ENCODE assay signal across 10 cellular contexts in genomic region chr18:9741821-9742541, GRCh38. TPM values are rescaled to one million over a fixed set of nuclear protein-coding genes. Genes with fewer than 3 reads are reported as not detected.
A peak's percentile ranks its signal among the peaks of the same experiment; 100 is the strongest.
DNase-seq lines count a peak whose midpoint lies in the region; ATAC-seq and TF ChIP-seq lines count a peak whose summit lies in the region.
"Had no signal": no experiment of that assay in that cellular context is flagged by ENCODE, and none has a peak within 500 bp of the region (broad histone marks: within the 10 kb centered on the region; RNA-seq: fewer than 3 reads in every experiment).

No MANE protein-coding gene starts in this region.

- H3K27ac Mint-ChIP-seq in neural crest cell (ENCODE audit: unreplicated experiment) = peak overlapping the region; percentile 96
- H3K27ac Mint-ChIP-seq in activated T-helper 17 cell treated with anti-CD3 and anti-CD28 coated beads, Interleukin-2, amount 50 U/mL, for 72 hours = no peak overlapping the region
- H3K27ac Mint-ChIP-seq: CD4-positive, CD25-positive, alpha-beta regulatory T cell; memory B cell had no signal

- intact Hi-C loops in PC-3 (cut with micrococcal nuclease) = loop anchor here (2.0 kb wide), 2 partner anchors 73 to 209 kb away; no protein-coding TSS in a partner anchor

- H3K4me1 ChIP-seq in PC-3 (ENCODE audit: insufficient read depth, low read length) = peaks cover 60% of the 10 kb centered on the region

- no peaks in the 10 kb centered on the region for H3K36me3 Mint-ChIP-seq in neural crest cell (ENCODE audit: low read depth)
- H3K36me3 Mint-ChIP-seq in activated T-helper 17 cell treated with anti-CD3 and anti-CD28 coated beads, Interleukin-2, amount 50 U/mL, for 72 hours (ENCODE audit: low read depth) = no peaks in the 10 kb centered on the region
- H3K36me3 Mint-ChIP-seq: CD4-positive, CD25-positive, alpha-beta regulatory T cell had no signal

- POLR2A ChIA-PET in PC-3 (lab: Charles Lee; ENCODE audit: unreplicated experiment) = no interaction called here

- peak overlapping the region; percentile 81 for H3K4me3 Mint-ChIP-seq in neural crest cell
- no peak overlapping the region for H3K4me3 Mint-ChIP-seq in activated T-helper 17 cell treated with anti-CD3 and anti-CD28 coated beads, Interleukin-2, amount 50 U/mL, for 72 hours
- H3K4me3 Mint-ChIP-seq: CD4-positive, CD25-positive, alpha-beta regulatory T cell; memory B cell had no signal

- H3K9me3 ChIP-seq in PC-3 (ENCODE audit: low read length) = no peaks in the 10 kb centered on the region

- H3F3A ChIP-seq in PC-3 (ENCODE audit: low read length, unreplicated experiment) = no peaks in the 10 kb centered on the region

- no peaks in the 10 kb centered on the region for H4K20me1 ChIP-seq in PC-3 (ENCODE audit: low read length)

- TF ChIP-seq CTCF in PC-3 (conservative IDR thresholded peaks at IDR 0.05; ENCODE audit: low read depth, low read length) (no peak), neural crest cell (conservative IDR thresholded peaks at IDR 0.05) (no peak)

- H3K36me3 ChIP-seq in PC-3 (ENCODE audit: low read depth, low read length) = no peaks in the 10 kb centered on the region

- no peaks in the 10 kb centered on the region for H3K9me2 ChIP-seq in PC-3 (replicated peaks; ENCODE audit: low read length)

- H3K9ac ChIP-seq in PC-3 (ENCODE audit: low read length) = peak overlapping the region; percentile 83

- BruUV-seq in PC-3 (replicated peaks; lab: Mats Ljungman, UMichigan) = no TSS peak

- H3K9me3 Mint-ChIP-seq in neural crest cell = no peaks in the 10 kb centered on the region
- no peaks in the 10 kb centered on the region for H3K9me3 Mint-ChIP-seq in activated T-helper 17 cell treated with anti-CD3 and anti-CD28 coated beads, Interleukin-2, amount 50 U/mL, for 72 hours

- peak overlapping the region; percentile 92 for H3K27ac ChIP-seq in PC-3 (ENCODE audit: low read length)

- H2AFZ ChIP-seq in PC-3 (ENCODE audit: low read length) = no peak overlapping the region

- no peaks in the 10 kb centered on the region for H3K27me3 Mint-ChIP-seq in neural crest cell (ENCODE audit: low read depth)
- H3K27me3 Mint-ChIP-seq in activated T-helper 17 cell treated with anti-CD3 and anti-CD28 coated beads, Interleukin-2, amount 50 U/mL, for 72 hours = peaks cover 23% of the 10 kb centered on the region
- H3K27me3 Mint-ChIP-seq: memory B cell had no signal

- DNase-seq in AG20443 (ENCODE audit: low spot score) (peak; percentile 75), PC-3 (peak; percentile 20), fibroblast of gingiva (ENCODE audit: low read depth) (peak; percentile 35), neural crest cell (ENCODE audit: low read depth, low spot score) (peak; percentile 35), SHP77 treated with DMSO at 0.1 percent for 48 hours (lab: John Stamatoyannopoulos, UW) (no peak), OCI-M2 (lab: John Stamatoyannopoulos, UW; ENCODE audit: unreplicated experiment) (no peak)
- DNase-seq: CD4-positive, CD25-positive, alpha-beta regulatory T cell had no signal

- H3K27me3 ChIP-seq in PC-3 (ENCODE audit: low read length) = no peaks in the 10 kb centered on the region

- H3K4me3 ChIP-seq in PC-3 (ENCODE audit: low read length) = peak overlapping the region; percentile 50; the same call in 1 of the 2 replicates

- ATAC-seq in PC-3 (no peak), GM21737 (IDR thresholded peaks at IDR 0.05; ENCODE audit: unreplicated experiment) (no peak)
- no peak for ATAC-seq in activated T-helper 17 cell treated with anti-CD3 and anti-CD28 coated beads, Interleukin-2, amount 50 U/mL, for 72 hours (replicated peaks)

- no peaks in the 10 kb centered on the region for H3K79me2 ChIP-seq in PC-3 (ENCODE audit: low read length)

- peaks cover 61% of the 10 kb centered on the region for H3K4me1 Mint-ChIP-seq in neural crest cell
- no peaks in the 10 kb centered on the region for H3K4me1 Mint-ChIP-seq in activated T-helper 17 cell treated with anti-CD3 and anti-CD28 coated beads, Interleukin-2, amount 50 U/mL, for 72 hours
- H3K4me1 Mint-ChIP-seq: CD4-positive, CD25-positive, alpha-beta regulatory T cell had no signal

- CTCF ChIA-PET in PC-3 (lab: Charles Lee) = no interaction called here

- peak overlapping the region; percentile 77 for H3K4me2 ChIP-seq in PC-3 (ENCODE audit: low read length)

RNA-seq across cellular contexts. Expression of gene RAB31, which starts 33.9 kb away (rescaled TPM):
- 1.7 and 3.8 TPM in 2 replicates for total RNA-seq in PC-3 (2014; rRNA removed)
- 18.9 and 23.6 TPM in 2 replicates for total RNA-seq in neural crest cell
- under 1 TPM; 0.08 to 0.69 TPM for total RNA-seq in activated T-helper 17 cell treated with anti-CD3 and anti-CD28 coated beads, Interleukin-2, amount 50 U/mL, for 72 hours

Comparison
In these comparisons a context has a peak if more than half of its experiments do, and no peak if none do; other contexts are left out.
1. DNase-seq: peak in AG20443 (single experiment), PC-3 (single experiment), fibroblast of gingiva (single experiment) and neural crest cell (single experiment); none in SHP77 treated with DMSO at 0.1 percent for 48 hours (single experiment) and OCI-M2 (single experiment).